In genomic region chr19:35896643-35897040, GRCh38 we compare ENCODE assay signal across 24 cellular contexts. TPM values are rescaled to one million over a fixed set of nuclear protein-coding genes. Genes with fewer than 3 reads are reported as not detected.
DNase-seq lines count a peak whose midpoint lies in the region; ATAC-seq and TF ChIP-seq lines count a peak whose summit lies in the region.
"Had no signal": no experiment of that assay in that cellular context is flagged by ENCODE, and none has a peak within 500 bp of the region (broad histone marks: within the 10 kb centered on the region; RNA-seq: fewer than 3 reads in every experiment).

No MANE protein-coding gene starts in this region.

- no peaks in the 10 kb centered on the region for H3K27me3 ChIP-seq in CD4-positive, alpha-beta T cell (ENCODE audit: control insufficient read depth, insufficient read depth, low read length)
- H3K27me3 ChIP-seq: dorsolateral prefrontal cortex had no signal

- H3K27ac ChIP-seq in CD4-positive, alpha-beta T cell (ENCODE audit: low read depth, low read length) = peak overlapping the region; percentile 53
- H3K27ac ChIP-seq: dorsolateral prefrontal cortex had no signal

- no peak for DNase-seq in activated CD4-positive, alpha-beta T cell treated with anti-CD3 and anti-CD28 coated beads for 36 hours
- DNase-seq in activated CD4-positive, alpha-beta T cell treated with anti-CD3 and anti-CD28 coated beads for 48 hours = no peak
- DNase-seq in CD4-positive, alpha-beta T cell = no peak
- no peak for DNase-seq in activated T-cell treated with anti-CD3 and anti-CD28 coated beads, Interleukin-2, amount 50 U/mL, for 72 hours
- DNase-seq in naive B cell (peak; percentile 9), NCI-H2107 treated with DMSO at 0.1 percent for 48 hours (lab: John Stamatoyannopoulos, UW; ENCODE audit: unreplicated experiment) (no peak), NCI-H1048 (lab: John Stamatoyannopoulos, UW) (no peak)
- DNase-seq: activated CD8-positive, alpha-beta memory T cell treated with anti-CD3 and anti-CD28 coated beads, Interleukin-2, amount 50 U/mL, for 48 hours; cerebellar nuclear complex; dorsolateral prefrontal cortex; GDM1; glutamatergic neuron; kidney; NCI-H146; NCI-H524 treated with DMSO at 0.1 percent for 48 hours; SHP77 treated with DMSO at 0.1 percent for 48 hours had no signal

- peaks cover 61% of the 10 kb centered on the region for H3K36me3 Mint-ChIP-seq in activated CD4-positive, alpha-beta T cell treated with anti-CD3 and anti-CD28 coated beads for 36 hours (ENCODE audit: low read depth)
- H3K36me3 Mint-ChIP-seq in CD4-positive, alpha-beta T cell (ENCODE audit: low read depth) = peaks cover 63% of the 10 kb centered on the region
- peaks cover 16 to 32% of the 10 kb centered on the region in 2 donors for H3K36me3 Mint-ChIP-seq in activated T-cell treated with anti-CD3 and anti-CD28 coated beads, Interleukin-2, amount 50 U/mL, for 72 hours (ENCODE audit: insufficient read depth in 2 of 2)
- peaks cover 4 to 21% of the 10 kb centered on the region in 2 donors for H3K36me3 Mint-ChIP-seq in naive B cell
- H3K36me3 Mint-ChIP-seq: type B pancreatic cell had no signal

- intact Hi-C loops in activated CD4-positive, alpha-beta T cell treated with anti-CD3 and anti-CD28 coated beads for 36 hours (cut with DNase I, micrococcal nuclease) = no loop called here
- intact Hi-C loops in CD4-positive, alpha-beta T cell (cut with DNase I, micrococcal nuclease) = loop anchor here in 1 of 2 experiments (1.0 kb wide), 1 partner anchor 14 kb away; no protein-coding TSS in a partner anchor

- no peaks in the 10 kb centered on the region for H3K9me3 Mint-ChIP-seq in activated CD4-positive, alpha-beta T cell treated with anti-CD3 and anti-CD28 coated beads for 36 hours (ENCODE audit: low read depth)
- H3K9me3 Mint-ChIP-seq in CD4-positive, alpha-beta T cell = no peaks in the 10 kb centered on the region
- no peaks in the 10 kb centered on the region for H3K9me3 Mint-ChIP-seq in activated T-cell treated with anti-CD3 and anti-CD28 coated beads, Interleukin-2, amount 50 U/mL, for 72 hours
- no peaks in the 10 kb centered on the region for H3K9me3 Mint-ChIP-seq in naive B cell
- H3K9me3 Mint-ChIP-seq: neural crest cell, type B pancreatic cell had no signal

- POLR2A ChIA-PET in activated CD4-positive, alpha-beta T cell treated with anti-CD3 and anti-CD28 coated beads for 36 hours (lab: Charles Lee) = no interaction called here
- POLR2A ChIA-PET in CD4-positive, alpha-beta T cell (lab: Charles Lee) = interaction anchor here (0.6 kb wide), 1 partner anchor 32 kb away, joined by 3 read pairs; no protein-coding TSS in a partner anchor

- H3K4me3 Mint-ChIP-seq in activated CD4-positive, alpha-beta T cell treated with anti-CD3 and anti-CD28 coated beads for 36 hours = peak overlapping the region; percentile 75
- peak overlapping the region; percentile 30 for H3K4me3 Mint-ChIP-seq in CD4-positive, alpha-beta T cell
- H3K4me3 Mint-ChIP-seq in activated T-cell treated with anti-CD3 and anti-CD28 coated beads, Interleukin-2, amount 50 U/mL, for 72 hours = peak overlapping the region; percentile 27 to 36
- H3K4me3 Mint-ChIP-seq in naive B cell = peak overlapping the region in 5 of 8 donors; percentile 15 to 74 (median 52)

- no peak for ATAC-seq in activated CD4-positive, alpha-beta T cell treated with anti-CD3 and anti-CD28 coated beads for 36 hours
- no peak for ATAC-seq in CD4-positive, alpha-beta T cell (ENCODE audit: poor library complexity)
- no peak for ATAC-seq in activated T-cell treated with anti-CD3 and anti-CD28 coated beads, Interleukin-2, amount 50 U/mL, for 72 hours (replicated peaks in 1 of 2)
- ATAC-seq in naive B cell (ENCODE audit: low read depth in 2 of 2) (no peak), GM21526 (IDR thresholded peaks at IDR 0.05; ENCODE audit: low FRiP score, unreplicated experiment) (no peak)
- ATAC-seq: Panc1, sciatic nerve had no signal

- H3K4me1 Mint-ChIP-seq in activated CD4-positive, alpha-beta T cell treated with anti-CD3 and anti-CD28 coated beads for 36 hours = peaks cover 46% of the 10 kb centered on the region
- peaks cover 34% of the 10 kb centered on the region for H3K4me1 Mint-ChIP-seq in CD4-positive, alpha-beta T cell (ENCODE audit: low read depth)
- H3K4me1 Mint-ChIP-seq in activated T-cell treated with anti-CD3 and anti-CD28 coated beads, Interleukin-2, amount 50 U/mL, for 72 hours (ENCODE audit: low read depth) = peaks cover 41% of the 10 kb centered on the region
- H3K4me1 Mint-ChIP-seq in naive B cell = peaks cover 37 to 50% (median 44%) of the 10 kb centered on the region in 3 donors
- H3K4me1 Mint-ChIP-seq: neural crest cell had no signal

- H3K27ac Mint-ChIP-seq in activated CD4-positive, alpha-beta T cell treated with anti-CD3 and anti-CD28 coated beads for 36 hours = peak overlapping the region; percentile 55
- H3K27ac Mint-ChIP-seq in CD4-positive, alpha-beta T cell = peak overlapping the region; percentile 92
- H3K27ac Mint-ChIP-seq in activated T-cell treated with anti-CD3 and anti-CD28 coated beads, Interleukin-2, amount 50 U/mL, for 72 hours = no peak overlapping the region
- peak overlapping the region; percentile 44 to 100 (median 87) for H3K27ac Mint-ChIP-seq in naive B cell

- no peak for TF ChIP-seq CTCF in CD4-positive, alpha-beta T cell (IDR thresholded peaks at IDR 0.05)

- no peaks in the 10 kb centered on the region for H3K9me3 ChIP-seq in CD4-positive, alpha-beta T cell (ENCODE audit: control insufficient read depth, low read length)

- H3K27me3 Mint-ChIP-seq in activated CD4-positive, alpha-beta T cell treated with anti-CD3 and anti-CD28 coated beads for 36 hours = no peaks in the 10 kb centered on the region
- no peaks in the 10 kb centered on the region for H3K27me3 Mint-ChIP-seq in CD4-positive, alpha-beta T cell
- no peaks in the 10 kb centered on the region for H3K27me3 Mint-ChIP-seq in activated T-cell treated with anti-CD3 and anti-CD28 coated beads, Interleukin-2, amount 50 U/mL, for 72 hours (ENCODE audit: low read depth)
- no peaks in the 10 kb centered on the region for H3K27me3 Mint-ChIP-seq in naive B cell

- CTCF ChIA-PET in activated CD4-positive, alpha-beta T cell treated with anti-CD3 and anti-CD28 coated beads for 36 hours (lab: Charles Lee) = interaction anchor here (2.3 kb wide), 1 partner anchor 35 kb away, joined by 6 read pairs; no protein-coding TSS in a partner anchor
- CTCF ChIA-PET in CD4-positive, alpha-beta T cell (lab: Charles Lee) = no interaction called here

RNA-seq across cellular contexts. Expression of gene NFKBID, which starts 3.7 kb away (rescaled TPM):
- 10 to 100 TPM; 60.1 TPM for total RNA-seq in activated CD4-positive, alpha-beta T cell treated with anti-CD3 and anti-CD28 coated beads for 36 hours
- 10 to 100 TPM; 26.5 to 30.1 TPM for total RNA-seq in CD4-positive, alpha-beta T cell
- 10 to 100 TPM; 51.5 to 63.1 TPM for total RNA-seq in activated T-cell treated with anti-CD3 and anti-CD28 coated beads, Interleukin-2, amount 50 U/mL, for 72 hours
- polyA plus RNA-seq in naive B cell (ENCODE audit: low read depth in 6 of 6) = 10 to 100 TPM; 13.5 to 79.7 (median 55.3) TPM

RNA-seq across cellular contexts. Expression of gene HCST, which starts 5.7 kb away (rescaled TPM):
- 10 to 100 TPM; 27.0 to 32.7 TPM for total RNA-seq in activated CD4-positive, alpha-beta T cell treated with anti-CD3 and anti-CD28 coated beads for 36 hours
- total RNA-seq in CD4-positive, alpha-beta T cell = 10 to 100 TPM; 72.4 to 78.6 TPM
- total RNA-seq in activated T-cell treated with anti-CD3 and anti-CD28 coated beads, Interleukin-2, amount 50 U/mL, for 72 hours = 10 to 100 TPM; 56.1 to 71.9 TPM
- 10 to 100 TPM; 33.8 to 58.5 (median 47.5) TPM for polyA plus RNA-seq in naive B cell (ENCODE audit: low read depth in 6 of 6)
- total RNA-seq: A172, H4, neural crest cell had no signal

RNA-seq across cellular contexts. Expression of gene TYROBP, which starts 11.5 kb away (rescaled TPM):
- not detected for total RNA-seq in activated CD4-positive, alpha-beta T cell treated with anti-CD3 and anti-CD28 coated beads for 36 hours
- total RNA-seq in CD4-positive, alpha-beta T cell = 1 to 10 TPM; 6.0 to 7.6 TPM
- 1 to 10 TPM in 1 of 2 donors, not detected in 1; 1.3 TPM for total RNA-seq in activated T-cell treated with anti-CD3 and anti-CD28 coated beads, Interleukin-2, amount 50 U/mL, for 72 hours
- 10 to 100 TPM in 2 of 6 donors, 1 to 10 TPM in 4; 3.4 to 28.6 (median 8.3) TPM for polyA plus RNA-seq in naive B cell (ENCODE audit: low read depth in 6 of 6)
- total RNA-seq: A172, H4, neural crest cell had no signal

RNA-seq across cellular contexts. Expression of gene APLP1, which starts 28.3 kb away (rescaled TPM):
- 1 to 10 TPM; 2.3 to 3.0 TPM for total RNA-seq in activated CD4-positive, alpha-beta T cell treated with anti-CD3 and anti-CD28 coated beads for 36 hours
- total RNA-seq in CD4-positive, alpha-beta T cell = not detected
- total RNA-seq in activated T-cell treated with anti-CD3 and anti-CD28 coated beads, Interleukin-2, amount 50 U/mL, for 72 hours = 1 to 10 TPM; 2.4 to 7.7 TPM
- polyA plus RNA-seq in naive B cell (ENCODE audit: low read depth in 6 of 6) = not detected
- total RNA-seq: mononuclear cell had no signal

RNA-seq across cellular contexts. Expression of gene LRFN3, which starts 39.5 kb away (rescaled TPM):
- 1 to 10 TPM; 7.8 to 8.3 TPM for total RNA-seq in activated CD4-positive, alpha-beta T cell treated with anti-CD3 and anti-CD28 coated beads for 36 hours
- total RNA-seq in CD4-positive, alpha-beta T cell = 1 to 10 TPM; 4.2 to 4.5 TPM
- 1 to 10 TPM; 6.4 to 8.5 TPM for total RNA-seq in activated T-cell treated with anti-CD3 and anti-CD28 coated beads, Interleukin-2, amount 50 U/mL, for 72 hours
- polyA plus RNA-seq in naive B cell (ENCODE audit: low read depth in 6 of 6) = under 1 TPM in 3 of 6 donors, not detected in 3; 0.12 to 0.22 (median 0.14) TPM
